Comparison of ENCODE assay signal across 2 cellular contexts in genomic region chr19:39265321-39265916, GRCh38.
TF ChIP-seq lines count a peak whose summit lies in the region.

No MANE protein-coding gene starts in this region.

TF ChIP-seq in GM23338, 12 proteins besides CTCF, POLR2A, EP300 and RAD21:
- TF ChIP-seq ZNF331 (CRISPR knock-in tag; IDR thresholded peaks at IDR 0.05; ENCODE audit: low read depth) = no peak
- TF ChIP-seq EZH2 (IDR thresholded peaks at IDR 0.05; ENCODE audit: low read depth, unreplicated experiment) = peak; percentile 71
- no peak for TF ChIP-seq NANOG (IDR thresholded peaks at IDR 0.05; ENCODE audit: borderline replicate concordance)
TF ChIP-seq in GM23338: peak in this region for 1.

TF ChIP-seq in K562, 482 proteins besides CTCF, POLR2A, EP300 and RAD21:
- TF ChIP-seq MAFG (tag; conservative IDR thresholded peaks at IDR 0.05) (no peak), SRSF3 (IDR thresholded peaks at IDR 0.05; ENCODE audit: insufficient read depth, low read length) (no peak), PATZ1 (CRISPR knock-in tag; IDR thresholded peaks at IDR 0.05; ENCODE audit: borderline replicate concordance) (no peak)
- TF ChIP-seq, protein P1, sequence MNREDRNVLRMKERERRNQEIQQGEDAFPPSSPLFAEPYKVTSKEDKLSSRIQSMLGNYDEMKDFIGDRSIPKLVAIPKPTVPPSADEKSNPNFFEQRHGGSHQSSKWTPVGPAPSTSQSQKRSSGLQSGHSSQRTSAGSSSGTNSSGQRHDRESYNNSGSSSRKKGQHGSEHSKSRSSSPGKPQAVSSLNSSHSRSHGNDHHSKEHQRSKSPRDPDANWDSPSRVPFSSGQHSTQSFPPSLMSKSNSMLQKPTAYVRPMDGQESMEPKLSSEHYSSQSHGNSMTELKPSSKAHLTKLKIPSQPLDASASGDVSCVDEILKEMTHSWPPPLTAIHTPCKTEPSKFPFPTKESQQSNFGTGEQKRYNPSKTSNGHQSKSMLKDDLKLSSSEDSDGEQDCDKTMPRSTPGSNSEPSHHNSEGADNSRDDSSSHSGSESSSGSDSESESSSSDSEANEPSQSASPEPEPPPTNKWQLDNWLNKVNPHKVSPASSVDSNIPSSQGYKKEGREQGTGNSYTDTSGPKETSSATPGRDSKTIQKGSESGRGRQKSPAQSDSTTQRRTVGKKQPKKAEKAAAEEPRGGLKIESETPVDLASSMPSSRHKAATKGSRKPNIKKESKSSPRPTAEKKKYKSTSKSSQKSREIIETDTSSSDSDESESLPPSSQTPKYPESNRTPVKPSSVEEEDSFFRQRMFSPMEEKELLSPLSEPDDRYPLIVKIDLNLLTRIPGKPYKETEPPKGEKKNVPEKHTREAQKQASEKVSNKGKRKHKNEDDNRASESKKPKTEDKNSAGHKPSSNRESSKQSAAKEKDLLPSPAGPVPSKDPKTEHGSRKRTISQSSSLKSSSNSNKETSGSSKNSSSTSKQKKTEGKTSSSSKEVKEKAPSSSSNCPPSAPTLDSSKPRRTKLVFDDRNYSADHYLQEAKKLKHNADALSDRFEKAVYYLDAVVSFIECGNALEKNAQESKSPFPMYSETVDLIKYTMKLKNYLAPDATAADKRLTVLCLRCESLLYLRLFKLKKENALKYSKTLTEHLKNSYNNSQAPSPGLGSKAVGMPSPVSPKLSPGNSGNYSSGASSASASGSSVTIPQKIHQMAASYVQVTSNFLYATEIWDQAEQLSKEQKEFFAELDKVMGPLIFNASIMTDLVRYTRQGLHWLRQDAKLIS (CRISPR knock-in tag; IDR thresholded peaks at IDR 0.05) = no peak
